3 cellular contexts compared by ENCODE assay signal in the genomic region with DNA sequence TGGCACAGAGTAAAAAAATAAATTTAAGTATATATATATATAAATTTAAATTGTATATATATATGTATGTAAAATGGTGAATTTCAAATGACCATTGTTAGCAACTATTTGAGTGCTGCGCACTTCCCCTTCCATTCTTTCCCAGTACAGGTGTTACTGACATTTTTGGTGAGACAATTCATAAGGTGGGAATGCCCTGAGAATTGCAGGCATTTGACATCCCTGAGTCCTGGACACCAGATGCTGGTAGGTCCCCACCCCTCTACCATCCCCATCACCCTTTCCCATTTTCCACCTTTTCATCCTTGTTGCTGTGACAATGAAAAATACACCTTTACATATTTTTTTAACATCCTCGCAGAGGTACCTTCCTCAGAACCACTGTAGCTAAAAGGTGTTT.
"Had no signal": no experiment of that assay in that cellular context is flagged by ENCODE, and none has a peak within 500 bp of the region (broad histone marks: within the 10 kb centered on the region; RNA-seq: fewer than 3 reads in every experiment).

No MANE protein-coding gene starts in this region.

- ATAC-seq: GM12878 had no signal

- H3K4me3 ChIP-seq: GM12878 had no signal

- DNase-seq: GDM1, GF-D8 had no signal
